ENCODE assay signal across 8 cellular contexts in the genomic region with DNA sequence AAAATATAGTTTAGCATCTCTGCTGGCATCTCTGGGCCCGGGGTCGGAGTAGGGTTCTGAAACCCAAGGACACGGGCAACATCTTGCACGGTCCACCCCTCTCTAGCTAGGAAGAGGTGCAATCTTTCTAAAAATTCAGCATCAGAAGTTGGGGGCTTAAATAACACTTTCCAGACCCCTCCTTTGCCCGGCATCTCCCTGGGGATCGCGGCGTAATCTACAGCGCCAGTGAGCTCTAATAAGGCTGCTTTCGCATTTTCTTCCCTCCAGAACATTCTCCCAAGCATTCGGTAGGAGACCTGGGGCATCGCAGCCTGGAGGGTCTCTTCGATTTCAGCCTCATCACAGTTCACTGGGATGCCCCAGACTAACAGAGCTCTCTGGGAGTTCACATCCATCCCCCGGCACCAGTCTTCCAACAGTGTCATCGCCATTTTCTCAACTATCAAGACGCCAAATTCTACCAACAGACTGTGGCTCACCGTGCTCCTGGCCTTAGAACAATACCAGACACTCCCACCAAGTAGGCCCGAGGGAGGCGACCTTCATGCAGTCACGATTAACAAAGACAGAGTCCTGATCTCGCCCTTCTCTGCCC. TPM values are rescaled to one million over a fixed set of nuclear protein-coding genes. Genes with fewer than 3 reads are reported as not detected.
DNase-seq lines count a peak whose midpoint lies in the region; ATAC-seq and TF ChIP-seq lines count a peak whose summit lies in the region.

No MANE protein-coding gene starts in this region.

- peaks cover 27% of the 10 kb centered on the region for H3K36me3 Mint-ChIP-seq in activated CD4-positive, alpha-beta T cell treated with anti-CD3 and anti-CD28 coated beads for 36 hours (ENCODE audit: low read depth)

- CTCF ChIA-PET in activated CD4-positive, alpha-beta T cell treated with anti-CD3 and anti-CD28 coated beads for 36 hours (lab: Charles Lee), result interaction anchor here (0.6 to 1.8 kb wide), 8 partner anchors 16 to 134 kb away, joined by 3 to 6 read pairs (median 3); no protein-coding TSS in a partner anchor

- no peak for ATAC-seq in activated CD4-positive, alpha-beta T cell treated with anti-CD3 and anti-CD28 coated beads for 36 hours
- ATAC-seq in SK-N-SH treated with all-trans-retinoic acid at 6 μM for 48 hours, result peak; percentile 12
- ATAC-seq in GM21390 (IDR thresholded peaks at IDR 0.05; ENCODE audit: unreplicated experiment), result no peak
- no peak for ATAC-seq in GM21423 (IDR thresholded peaks at IDR 0.05; ENCODE audit: unreplicated experiment)

- intact Hi-C loops in activated CD4-positive, alpha-beta T cell treated with anti-CD3 and anti-CD28 coated beads for 36 hours (cut with DNase I, micrococcal nuclease), result loop anchor here (1.0 to 10.0 kb wide), 9 partner anchors 17 to 371 kb away; a partner anchor contains a TSS

- H3K9me3 Mint-ChIP-seq in activated CD4-positive, alpha-beta T cell treated with anti-CD3 and anti-CD28 coated beads for 36 hours (ENCODE audit: low read depth), result no peaks in the 10 kb centered on the region

- TF ChIP-seq CTCF in fibroblast of the aortic adventitia (IDR thresholded peaks at IDR 0.05; ENCODE audit: insufficient read depth, low read length) (no peak), GM20000 (IDR thresholded peaks at IDR 0.05; ENCODE audit: extremely low read depth, missing control alignments) (no peak)

- peaks cover 13% of the 10 kb centered on the region for H3K4me1 Mint-ChIP-seq in activated CD4-positive, alpha-beta T cell treated with anti-CD3 and anti-CD28 coated beads for 36 hours

- peak overlapping the region; percentile 98 for H3K4me3 Mint-ChIP-seq in activated CD4-positive, alpha-beta T cell treated with anti-CD3 and anti-CD28 coated beads for 36 hours

- peak overlapping the region; percentile 94 for H3K27ac Mint-ChIP-seq in activated CD4-positive, alpha-beta T cell treated with anti-CD3 and anti-CD28 coated beads for 36 hours

- peak overlapping the region; percentile 89 for H3K4me3 ChIP-seq in fibroblast of the aortic adventitia (ENCODE audit: low read depth, low read length)

- DNase-seq in activated CD4-positive, alpha-beta T cell treated with anti-CD3 and anti-CD28 coated beads for 36 hours, result no peak
- no peak for DNase-seq in activated CD4-positive, alpha-beta T cell treated with anti-CD3 and anti-CD28 coated beads for 1 hour
- DNase-seq in fibroblast of the aortic adventitia (ENCODE audit: low read depth) (peak; percentile 47), retina (peak; percentile 85), GM20000 (ENCODE audit: low spot score) (no peak)

- POLR2A ChIA-PET in activated CD4-positive, alpha-beta T cell treated with anti-CD3 and anti-CD28 coated beads for 36 hours (lab: Charles Lee), result interaction anchor here (1.2 kb wide), 1 partner anchor 28 kb away, joined by 4 read pairs; no protein-coding TSS in a partner anchor

- H3K27me3 Mint-ChIP-seq in activated CD4-positive, alpha-beta T cell treated with anti-CD3 and anti-CD28 coated beads for 36 hours, result no peaks in the 10 kb centered on the region

TF ChIP-seq in SK-N-SH treated with all-trans-retinoic acid at 6 μM for 48 hours, 23 proteins besides CTCF, POLR2A, EP300 and RAD21:
- no peak for TF ChIP-seq CSDC2 (CRISPR knock-in tag; IDR thresholded peaks at IDR 0.05)
- TF ChIP-seq ZFP30 (CRISPR knock-in tag; IDR thresholded peaks at IDR 0.05), result no peak
- TF ChIP-seq, protein P1, sequence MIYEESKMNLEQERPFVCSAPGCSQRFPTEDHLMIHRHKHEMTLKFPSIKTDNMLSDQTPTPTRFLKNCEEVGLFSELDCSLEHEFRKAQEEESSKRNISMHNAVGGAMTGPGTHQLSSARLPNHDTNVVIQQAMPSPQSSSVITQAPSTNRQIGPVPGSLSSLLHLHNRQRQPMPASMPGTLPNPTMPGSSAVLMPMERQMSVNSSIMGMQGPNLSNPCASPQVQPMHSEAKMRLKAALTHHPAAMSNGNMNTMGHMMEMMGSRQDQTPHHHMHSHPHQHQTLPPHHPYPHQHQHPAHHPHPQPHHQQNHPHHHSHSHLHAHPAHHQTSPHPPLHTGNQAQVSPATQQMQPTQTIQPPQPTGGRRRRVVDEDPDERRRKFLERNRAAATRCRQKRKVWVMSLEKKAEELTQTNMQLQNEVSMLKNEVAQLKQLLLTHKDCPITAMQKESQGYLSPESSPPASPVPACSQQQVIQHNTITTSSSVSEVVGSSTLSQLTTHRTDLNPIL (CRISPR knock-in tag; IDR thresholded peaks at IDR 0.05; ENCODE audit: low read depth), result no peak
- no peak for TF ChIP-seq BACH2 (CRISPR knock-in tag; IDR thresholded peaks at IDR 0.05; ENCODE audit: borderline replicate concordance)
- no peak for TF ChIP-seq TOX (CRISPR knock-in tag; IDR thresholded peaks at IDR 0.05; ENCODE audit: borderline replicate concordance)
- TF ChIP-seq TCF4 (CRISPR knock-in tag; IDR thresholded peaks at IDR 0.05; ENCODE audit: borderline replicate concordance), result no peak
- no peak for TF ChIP-seq PPARA (CRISPR knock-in tag; IDR thresholded peaks at IDR 0.05; ENCODE audit: borderline replicate concordance)
- TF ChIP-seq ZFP3 (CRISPR knock-in tag; IDR thresholded peaks at IDR 0.05), result no peak
- TF ChIP-seq, protein P2, sequence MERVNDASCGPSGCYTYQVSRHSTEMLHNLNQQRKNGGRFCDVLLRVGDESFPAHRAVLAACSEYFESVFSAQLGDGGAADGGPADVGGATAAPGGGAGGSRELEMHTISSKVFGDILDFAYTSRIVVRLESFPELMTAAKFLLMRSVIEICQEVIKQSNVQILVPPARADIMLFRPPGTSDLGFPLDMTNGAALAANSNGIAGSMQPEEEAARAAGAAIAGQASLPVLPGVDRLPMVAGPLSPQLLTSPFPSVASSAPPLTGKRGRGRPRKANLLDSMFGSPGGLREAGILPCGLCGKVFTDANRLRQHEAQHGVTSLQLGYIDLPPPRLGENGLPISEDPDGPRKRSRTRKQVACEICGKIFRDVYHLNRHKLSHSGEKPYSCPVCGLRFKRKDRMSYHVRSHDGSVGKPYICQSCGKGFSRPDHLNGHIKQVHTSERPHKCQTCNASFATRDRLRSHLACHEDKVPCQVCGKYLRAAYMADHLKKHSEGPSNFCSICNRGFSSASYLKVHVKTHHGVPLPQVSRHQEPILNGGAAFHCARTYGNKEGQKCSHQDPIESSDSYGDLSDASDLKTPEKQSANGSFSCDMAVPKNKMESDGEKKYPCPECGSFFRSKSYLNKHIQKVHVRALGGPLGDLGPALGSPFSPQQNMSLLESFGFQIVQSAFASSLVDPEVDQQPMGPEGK (CRISPR knock-in tag; IDR thresholded peaks at IDR 0.05; ENCODE audit: borderline replicate concordance), result no peak
- no peak for TF ChIP-seq SNAI2 (CRISPR knock-in tag; IDR thresholded peaks at IDR 0.05)
- TF ChIP-seq ZNF8 (CRISPR knock-in tag; IDR thresholded peaks at IDR 0.05), result no peak

RNA-seq across cellular contexts. Expression of a gene that starts 0.9 kb away (rescaled TPM):
- total RNA-seq in activated CD4-positive, alpha-beta T cell treated with anti-CD3 and anti-CD28 coated beads for 36 hours, result 10 to 100 TPM; 23.2 to 28.8 TPM
- 27.9 and 44.2 TPM in 2 replicates for total RNA-seq in fibroblast of the aortic adventitia (ENCODE audit: low replicate concordance)

Comparison
In these comparisons a context has a peak if more than half of its experiments do, and no peak if none do; other contexts are left out.
1. DNase-seq: peak in fibroblast of the aortic adventitia (single experiment) and retina (single experiment); none in activated CD4-positive, alpha-beta T cell treated with anti-CD3 and anti-CD28 coated beads for 36 hours (single experiment), activated CD4-positive, alpha-beta T cell treated with anti-CD3 and anti-CD28 coated beads for 1 hour (single experiment) and GM20000 (single experiment).